Comparison of ENCODE assay signal across 9 cellular contexts in the genomic region with DNA sequence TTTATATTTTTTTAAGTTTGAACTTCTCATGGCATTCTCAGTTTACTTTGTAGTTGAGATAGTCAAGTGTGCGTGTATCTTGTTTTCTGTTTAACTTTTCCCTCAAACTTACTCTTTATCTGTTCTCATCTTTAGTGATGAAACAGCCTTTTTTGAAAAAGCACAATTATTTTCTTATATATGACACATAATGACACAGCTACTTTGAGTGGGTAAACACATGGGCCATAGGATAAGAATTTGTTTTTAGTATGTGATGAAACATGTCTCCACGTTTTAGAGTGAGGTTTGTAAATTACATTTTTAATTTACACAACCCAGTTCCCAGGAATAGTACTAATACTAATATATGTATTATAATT. TPM values are rescaled to one million over a fixed set of nuclear protein-coding genes. Genes with fewer than 3 reads are reported as not detected.
A peak's percentile ranks its signal among the peaks of the same experiment; 100 is the strongest.
DNase-seq lines count a peak whose midpoint lies in the region; ATAC-seq and TF ChIP-seq lines count a peak whose summit lies in the region.
"Had no signal": no experiment of that assay in that cellular context is flagged by ENCODE, and none has a peak within 500 bp of the region (broad histone marks: within the 10 kb centered on the region; RNA-seq: fewer than 3 reads in every experiment).

No MANE protein-coding gene starts in this region.

- no peaks in the 10 kb centered on the region for H3K9me3 Mint-ChIP-seq in CD14-positive monocyte
- no peaks in the 10 kb centered on the region for H3K9me3 Mint-ChIP-seq in natural killer cell

- TF ChIP-seq CTCF in CD14-positive monocyte (IDR thresholded peaks at IDR 0.05), result no peak
- TF ChIP-seq CTCF in coronary artery (IDR thresholded peaks at IDR 0.05), result no peak
- TF ChIP-seq CTCF in natural killer cell (IDR thresholded peaks at IDR 0.05), result no peak

- no peaks in the 10 kb centered on the region for H3K27me3 ChIP-seq in MG63

- no peak for DNase-seq in CD14-positive monocyte (ENCODE audit: low spot score)
- no peak for DNase-seq in MG63
- DNase-seq in coronary artery (ENCODE audit: low spot score), result no peak
- DNase-seq in natural killer cell, result no peak
- no peak for DNase-seq in germinal center (ENCODE audit: low spot score)
- no peak for DNase-seq in stimulated activated CD4-positive, alpha-beta T cell treated with anti-CD3 and anti-CD28 coated beads, Interleukin-12 subunit alpha, Interleukin-12 subunit beta, amount 100 ng/mL, for 4 hours
- DNase-seq in sciatic nerve (ENCODE audit: low spot score), result no peak
- DNase-seq: activated CD8-positive, alpha-beta memory T cell treated with anti-CD3 and anti-CD28 coated beads, Interleukin-2, amount 50 U/mL, for 4 hours had no signal

- intact Hi-C loops in CD14-positive monocyte (cut with micrococcal nuclease), result loop anchor here (5.0 to 10.0 kb wide), 3 partner anchors 50 to 160 kb away; no protein-coding TSS in a partner anchor
- intact Hi-C loops in natural killer cell (cut with micrococcal nuclease), result loop anchor here (5.0 kb wide), 3 partner anchors 853 to 1398 kb away; a partner anchor contains a TSS
- intact Hi-C loops in sciatic nerve (cut with DNase I), result no loop called here

- peak overlapping the region in 1 of 2 donors; percentile 36 for H3K27ac ChIP-seq in coronary artery

- H3K4me3 ChIP-seq in MG63 (peak overlapping the region; percentile 77), coronary artery (peak overlapping the region; percentile 93)

- H3K36me3 ChIP-seq in MG63, result no peaks in the 10 kb centered on the region

- peak overlapping the region in 6 of 7 donors; percentile 49 to 99 (median 98) for H3K27ac Mint-ChIP-seq in CD14-positive monocyte
- peak overlapping the region; percentile 82 to 94 for H3K27ac Mint-ChIP-seq in natural killer cell

- H3K4me1 Mint-ChIP-seq in CD14-positive monocyte (peaks cover 53% of the 10 kb centered on the region), natural killer cell (peaks cover 49 to 63% of the 10 kb centered on the region in 2 donors)

- H3K27me3 Mint-ChIP-seq in CD14-positive monocyte (ENCODE audit: low read depth in 3 of 3) (peaks cover 0 to 2% (median 0%) of the 10 kb centered on the region in 3 donors), natural killer cell (ENCODE audit: low read depth in 2 of 2) (no peaks in the 10 kb centered on the region)

- H3K36me3 Mint-ChIP-seq in CD14-positive monocyte (no peaks in the 10 kb centered on the region), natural killer cell (no peaks in the 10 kb centered on the region)

- ATAC-seq in natural killer cell (no peak), HG03469 (IDR thresholded peaks at IDR 0.05; ENCODE audit: unreplicated experiment) (no peak), sciatic nerve (no peak)

- H3K9me3 ChIP-seq in MG63, result no peaks in the 10 kb centered on the region

- H3K4me3 Mint-ChIP-seq in CD14-positive monocyte (peak overlapping the region; percentile 91 to 99), natural killer cell (peak overlapping the region; percentile 89)

RNA-seq across cellular contexts. Expression of a gene that starts 3.2 kb away (rescaled TPM):
- polyA plus RNA-seq in CD14-positive monocyte, result 10 to 100 TPM; 21.4 to 26.9 TPM
- total RNA-seq in MG63 (2014; rRNA removed; shearing (Covaris generic); ENCODE audit: low replicate concordance), result 14.0 and 24.4 TPM in 2 replicates
- total RNA-seq in natural killer cell (10 to 100 TPM; 18.7 to 39.6 (median 28.2) TPM), sciatic nerve (20.5 TPM)
